8 cellular contexts compared by ENCODE assay signal in the genomic region with DNA sequence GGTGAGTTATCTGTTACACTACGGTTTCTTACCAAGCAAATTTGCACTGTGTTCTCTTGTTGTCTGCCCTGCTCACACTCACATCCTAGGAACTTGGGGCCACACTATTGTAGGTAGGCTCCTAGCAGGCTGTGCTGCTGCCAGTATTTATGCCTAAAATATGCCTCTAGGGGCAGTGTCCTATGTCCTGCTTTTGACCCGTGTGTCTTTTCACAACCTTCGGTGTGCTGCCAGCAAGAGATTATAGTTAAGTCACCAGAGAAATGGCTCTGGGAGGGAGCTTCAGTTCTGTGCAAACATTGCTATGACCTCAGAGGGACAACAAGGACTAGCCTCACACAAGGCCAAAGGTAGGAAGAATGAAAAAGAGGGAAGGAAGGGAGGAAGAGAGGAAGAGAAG. TPM values are rescaled to one million over a fixed set of nuclear protein-coding genes. Genes with fewer than 3 reads are reported as not detected.
A peak's percentile ranks its signal among the peaks of the same experiment; 100 is the strongest.
DNase-seq lines count a peak whose midpoint lies in the region; ATAC-seq and TF ChIP-seq lines count a peak whose summit lies in the region.

No MANE protein-coding gene starts in this region.

- peaks cover 15% of the 10 kb centered on the region in 2 donors for H3K27me3 Mint-ChIP-seq in CD4-positive, alpha-beta memory T cell

- no peak overlapping the region for H3K27ac Mint-ChIP-seq in CD4-positive, alpha-beta memory T cell

- TF ChIP-seq POLR2A in GM18505 (IDR thresholded peaks at IDR 0.05; ENCODE audit: borderline replicate concordance, extremely low read depth, insufficient read depth, insufficient read length), result no peak

- no peaks in the 10 kb centered on the region for H3K36me3 ChIP-seq in CD4-positive, alpha-beta memory T cell (ENCODE audit: insufficient read depth, low read length)

- no peak overlapping the region for H3K27ac ChIP-seq in CD4-positive, alpha-beta memory T cell (ENCODE audit: low read depth, low read length)

- CTCF ChIA-PET in CD4-positive, alpha-beta memory T cell (lab: Charles Lee; ENCODE audit: partially characterized antibody), result interaction anchor here (0.7 kb wide), 1 partner anchor 15 kb away, joined by 3 read pairs; no protein-coding TSS in a partner anchor

- H3K27me3 ChIP-seq in CD4-positive, alpha-beta memory T cell (ENCODE audit: insufficient read depth, low read length), result no peaks in the 10 kb centered on the region

- no peaks in the 10 kb centered on the region for H3K36me3 Mint-ChIP-seq in CD4-positive, alpha-beta memory T cell

- H3K9me3 Mint-ChIP-seq in CD4-positive, alpha-beta memory T cell, result peaks cover 0 to 3% (median 0%) of the 10 kb centered on the region in 8 donors

- H3K4me1 Mint-ChIP-seq in CD4-positive, alpha-beta memory T cell, result no peaks in the 10 kb centered on the region

- POLR2A ChIA-PET in CD4-positive, alpha-beta memory T cell (lab: Charles Lee; ENCODE audit: partially characterized antibody), result no interaction called here

- peak; percentile 73 for ATAC-seq in HG03097 (IDR thresholded peaks at IDR 0.05; ENCODE audit: low FRiP score, unreplicated experiment)
- ATAC-seq in SK-N-SH treated with all-trans-retinoic acid at 6 μM for 48 hours, result peak; percentile 83
- no peak for ATAC-seq in GM18505 (IDR thresholded peaks at IDR 0.05; ENCODE audit: unreplicated experiment)

- DNase-seq in SIG-M5 treated with dmso at 0.1 percent for 504 hours (lab: John Stamatoyannopoulos, UW; ENCODE audit: unreplicated experiment) (peak; percentile 3), SIG-M5 (lab: John Stamatoyannopoulos, UW) (no peak), myocyte (ENCODE audit: low read depth) (peak; percentile 16), NCI-H2081 treated with DMSO at 0.1 percent for 48 hours (lab: John Stamatoyannopoulos, UW) (no peak)
- DNase-seq in CD4-positive, alpha-beta memory T cell, result no peak

- H3K4me3 Mint-ChIP-seq in CD4-positive, alpha-beta memory T cell, result no peak overlapping the region

- no peaks in the 10 kb centered on the region for H3K9me3 ChIP-seq in CD4-positive, alpha-beta memory T cell (ENCODE audit: control insufficient read depth in 1 of 2, low read length in 2 of 2)

- H3K4me3 ChIP-seq in CD4-positive, alpha-beta memory T cell (ENCODE audit: low read length in 2 of 2), result no peak overlapping the region

- H3K4me1 ChIP-seq in CD4-positive, alpha-beta memory T cell (ENCODE audit: insufficient read depth, low read length), result no peaks in the 10 kb centered on the region

- intact Hi-C loops in CD4-positive, alpha-beta memory T cell (cut with micrococcal nuclease), result no loop called here

TF ChIP-seq in SK-N-SH treated with all-trans-retinoic acid at 6 μM for 48 hours, 23 proteins besides CTCF, POLR2A, EP300 and RAD21:
- TF ChIP-seq CSDC2 (CRISPR knock-in tag; IDR thresholded peaks at IDR 0.05) (no peak), ZFP30 (CRISPR knock-in tag; IDR thresholded peaks at IDR 0.05) (no peak)
- TF ChIP-seq, protein P1, sequence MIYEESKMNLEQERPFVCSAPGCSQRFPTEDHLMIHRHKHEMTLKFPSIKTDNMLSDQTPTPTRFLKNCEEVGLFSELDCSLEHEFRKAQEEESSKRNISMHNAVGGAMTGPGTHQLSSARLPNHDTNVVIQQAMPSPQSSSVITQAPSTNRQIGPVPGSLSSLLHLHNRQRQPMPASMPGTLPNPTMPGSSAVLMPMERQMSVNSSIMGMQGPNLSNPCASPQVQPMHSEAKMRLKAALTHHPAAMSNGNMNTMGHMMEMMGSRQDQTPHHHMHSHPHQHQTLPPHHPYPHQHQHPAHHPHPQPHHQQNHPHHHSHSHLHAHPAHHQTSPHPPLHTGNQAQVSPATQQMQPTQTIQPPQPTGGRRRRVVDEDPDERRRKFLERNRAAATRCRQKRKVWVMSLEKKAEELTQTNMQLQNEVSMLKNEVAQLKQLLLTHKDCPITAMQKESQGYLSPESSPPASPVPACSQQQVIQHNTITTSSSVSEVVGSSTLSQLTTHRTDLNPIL (CRISPR knock-in tag; IDR thresholded peaks at IDR 0.05; ENCODE audit: low read depth), result no peak

RNA-seq across cellular contexts. Expression of a gene that starts 8.9 kb away (rescaled TPM):
- total RNA-seq in myocyte, result not detected in 2 replicates
- polyA plus RNA-seq in myocyte (2012), result not detected
- not detected for total RNA-seq in CD4-positive, alpha-beta memory T cell
- not detected for polyA plus RNA-seq in CD4-positive, alpha-beta memory T cell

RNA-seq across cellular contexts. Expression of a gene that starts 25.6 kb away (rescaled TPM):
- total RNA-seq in myocyte, result not detected in 2 replicates
- not detected for polyA plus RNA-seq in myocyte (2012)
- total RNA-seq in CD4-positive, alpha-beta memory T cell, result not detected
- not detected for polyA plus RNA-seq in CD4-positive, alpha-beta memory T cell

RNA-seq across cellular contexts. Expression of a gene that starts 28.4 kb away (rescaled TPM):
- not detected in 2 replicates for total RNA-seq in myocyte
- polyA plus RNA-seq in myocyte (2012), result not detected
- not detected for total RNA-seq in CD4-positive, alpha-beta memory T cell
- not detected for polyA plus RNA-seq in CD4-positive, alpha-beta memory T cell

RNA-seq across cellular contexts. Expression of a gene that starts 46.0 kb away (rescaled TPM):
- not detected in 2 replicates for total RNA-seq in myocyte
- not detected for polyA plus RNA-seq in myocyte (2012)
- total RNA-seq in CD4-positive, alpha-beta memory T cell, result not detected
- not detected for polyA plus RNA-seq in CD4-positive, alpha-beta memory T cell

Comparison
In these comparisons a context has a peak if more than half of its experiments do, and no peak if none do; other contexts are left out.
1. DNase-seq: peak in SIG-M5 treated with dmso at 0.1 percent for 504 hours (single experiment) and myocyte (single experiment); none in SIG-M5 (single experiment), CD4-positive, alpha-beta memory T cell (0 of 5) and NCI-H2081 treated with DMSO at 0.1 percent for 48 hours (single experiment).